9 cellular contexts compared by ENCODE assay signal in genomic region chr20:40826699-40827098, GRCh38.
"Had no signal": no experiment of that assay in that cellular context is flagged by ENCODE, and none has a peak within 500 bp of the region (broad histone marks: within the 10 kb centered on the region; RNA-seq: fewer than 3 reads in every experiment).

No MANE protein-coding gene starts in this region.

- ATAC-seq: GM23338, HCT116 had no signal

- DNase-seq: GM23248, GOT3, H7, H9, HCEC 1CT, HFFc6 had no signal

- H3K9me3 ChIP-seq: HAP-1 had no signal

- H3K36me3 ChIP-seq: HAP-1 had no signal

- H3K4me1 ChIP-seq: HAP-1 had no signal

- H3K4me3 ChIP-seq: GM23248, GM23338, HAP-1 had no signal
